ENCODE assay signal across 2 cellular contexts in genomic region chr5:155006265-155006664, GRCh38. TPM values are rescaled to one million over a fixed set of nuclear protein-coding genes. Genes with fewer than 3 reads are reported as not detected.
"Had no signal": no experiment of that assay in that cellular context is flagged by ENCODE, and none has a peak within 500 bp of the region (broad histone marks: within the 10 kb centered on the region; RNA-seq: fewer than 3 reads in every experiment).

No MANE protein-coding gene starts in this region.

RNA-seq across cellular contexts. Expression of gene KIF4B, which starts 7.3 kb away (rescaled TPM):
- total RNA-seq: GM23248, GM23338 had no signal
- polyA plus RNA-seq: GM23248, GM23338 had no signal
